Comparison of ENCODE assay signal across 13 cellular contexts in genomic region chrX:97389761-97390192, GRCh38.
A peak's percentile ranks its signal among the peaks of the same experiment; 100 is the strongest.
DNase-seq lines count a peak whose midpoint lies in the region; TF ChIP-seq lines count a peak whose summit lies in the region.
"Had no signal": no experiment of that assay in that cellular context is flagged by ENCODE, and none has a peak within 500 bp of the region (broad histone marks: within the 10 kb centered on the region; RNA-seq: fewer than 3 reads in every experiment).

No MANE protein-coding gene starts in this region.

- H3K4me3 ChIP-seq in AG04450 (ENCODE audit: low read depth, low read length) (no peak overlapping the region), HFF-Myc (replicated peaks; ENCODE audit: low read depth, low read length) (no peak overlapping the region), esophagus muscularis mucosa (no peak overlapping the region)
- H3K4me3 ChIP-seq: suprapubic skin had no signal

- no peak overlapping the region for H3K4me3 Mint-ChIP-seq in activated CD4-positive, alpha-beta memory T cell treated with anti-CD3 and anti-CD28 coated beads, Interleukin-2, amount 10 ng/mL, durations not matched to agents 7 days and 5 days
- H3K4me3 Mint-ChIP-seq: CD4-positive, alpha-beta T cell had no signal

- no peaks in the 10 kb centered on the region for H3K4me1 ChIP-seq in esophagus muscularis mucosa
- H3K4me1 ChIP-seq: suprapubic skin had no signal

- H3K9me3 ChIP-seq in AG04450 (ENCODE audit: control insufficient read depth, insufficient read depth, low read length) (no peaks in the 10 kb centered on the region), esophagus muscularis mucosa (no peaks in the 10 kb centered on the region)
- H3K9me3 ChIP-seq: suprapubic skin had no signal

- peaks cover 4% of the 10 kb centered on the region for H3K36me3 Mint-ChIP-seq in activated CD4-positive, alpha-beta memory T cell treated with anti-CD3 and anti-CD28 coated beads, Interleukin-2, amount 10 ng/mL, durations not matched to agents 7 days and 5 days (ENCODE audit: low read depth)

- 81% methylated on average over 3 of the region's 3 CpGs for whole genome bisulfite sequencing in esophagus muscularis mucosa

- TF ChIP-seq POLR2A in esophagus muscularis mucosa (IDR thresholded peaks at IDR 0.05; ENCODE audit: low read depth) = no peak

- no peak for TF ChIP-seq EP300 in esophagus muscularis mucosa (IDR thresholded peaks at IDR 0.05)

- intact Hi-C loops in esophagus muscularis mucosa (cut with DNase I) = no loop called here

- TF ChIP-seq CTCF in AG04450 (IDR thresholded peaks at IDR 0.05; ENCODE audit: low read depth, low read length) (no peak), HFF-Myc (IDR thresholded peaks at IDR 0.05; ENCODE audit: low read depth, low read length, missing control alignments) (no peak), esophagus muscularis mucosa (IDR thresholded peaks at IDR 0.05) (no peak)

- CTCF ChIA-PET in AG04450 (lab: Charles Lee) = interaction anchor here (0.6 to 0.8 kb wide), 3 partner anchors 13 to 376 kb away, joined by 3 to 4 read pairs (median 3); no protein-coding TSS in a partner anchor
- CTCF ChIA-PET in activated CD4-positive, alpha-beta memory T cell treated with anti-CD3 and anti-CD28 coated beads, Interleukin-2, amount 10 ng/mL, durations not matched to agents 7 days and 5 days (lab: Charles Lee) = interaction anchor here (0.6 to 0.7 kb wide), 3 partner anchors 206 to 409 kb away, joined by 3 to 4 read pairs (median 3); no protein-coding TSS in a partner anchor

- DNase-seq in AG04450 (ENCODE audit: low read depth, low spot score) = peak; percentile 59
- DNase-seq in HFF-Myc (ENCODE audit: extremely low read depth, low read depth) = peak; percentile 19
- no peak for DNase-seq in activated CD4-positive, alpha-beta memory T cell treated with anti-CD3 and anti-CD28 coated beads, Interleukin-2, amount 10 ng/mL, durations not matched to agents 7 days and 5 days
- DNase-seq in glomerular endothelial cell (ENCODE audit: extremely low read depth, low read depth, low spot score) = peak; percentile 16
- DNase-seq in esophagus muscularis mucosa (ENCODE audit: extremely low spot score) = no peak
- DNase-seq in NCI-H146 treated with DMSO at 0.1 percent for 48 hours (lab: John Stamatoyannopoulos, UW; ENCODE audit: unreplicated experiment) = no peak
- DNase-seq in epidermal melanocyte (ENCODE audit: insufficient read length, low spot score) = no peak
- DNase-seq in nucleus accumbens (lab: John Stamatoyannopoulos, UW) = no peak
- DNase-seq: activated CD4-positive, alpha-beta T cell treated with anti-CD3 and anti-CD28 coated beads, Interleukin-2, amount 50 U/mL, for 1 hour; CD4-positive, alpha-beta T cell; NCI-H1105; RPMI8226 had no signal

- H3K27me3 ChIP-seq in AG04450 (ENCODE audit: control insufficient read depth, insufficient read depth, low read length) (no peaks in the 10 kb centered on the region), esophagus muscularis mucosa (no peaks in the 10 kb centered on the region)
- H3K27me3 ChIP-seq: suprapubic skin had no signal

- POLR2A ChIA-PET in AG04450 (lab: Yijun Ruan, JAX) = no interaction called here
- POLR2A ChIA-PET in activated CD4-positive, alpha-beta memory T cell treated with anti-CD3 and anti-CD28 coated beads, Interleukin-2, amount 10 ng/mL, durations not matched to agents 7 days and 5 days (lab: Charles Lee) = no interaction called here

- H3K4me1 Mint-ChIP-seq in activated CD4-positive, alpha-beta memory T cell treated with anti-CD3 and anti-CD28 coated beads, Interleukin-2, amount 10 ng/mL, durations not matched to agents 7 days and 5 days = peaks cover 6% of the 10 kb centered on the region

- no peaks in the 10 kb centered on the region for H3K27me3 Mint-ChIP-seq in activated CD4-positive, alpha-beta memory T cell treated with anti-CD3 and anti-CD28 coated beads, Interleukin-2, amount 10 ng/mL, durations not matched to agents 7 days and 5 days
- H3K27me3 Mint-ChIP-seq: CD4-positive, alpha-beta T cell had no signal

- H3K36me3 ChIP-seq in esophagus muscularis mucosa = peaks cover 0 to 4% (median 0%) of the 10 kb centered on the region in 4 donors
- H3K36me3 ChIP-seq: suprapubic skin had no signal

- H3K27ac ChIP-seq in AG04450 (ENCODE audit: low read depth, low read length) = peak overlapping the region; percentile 86
- no peak overlapping the region for H3K27ac ChIP-seq in esophagus muscularis mucosa (replicated peaks in 1 of 4)
- H3K27ac ChIP-seq: suprapubic skin had no signal

- H3K9me3 Mint-ChIP-seq in activated CD4-positive, alpha-beta memory T cell treated with anti-CD3 and anti-CD28 coated beads, Interleukin-2, amount 10 ng/mL, durations not matched to agents 7 days and 5 days = no peaks in the 10 kb centered on the region
- H3K9me3 Mint-ChIP-seq: CD4-positive, alpha-beta T cell had no signal

- H3K27ac Mint-ChIP-seq in activated CD4-positive, alpha-beta memory T cell treated with anti-CD3 and anti-CD28 coated beads, Interleukin-2, amount 10 ng/mL, durations not matched to agents 7 days and 5 days = peak overlapping the region; percentile 5
- H3K27ac Mint-ChIP-seq: CD4-positive, alpha-beta T cell had no signal

Comparison
In these comparisons a context has a peak if more than half of its experiments do, and no peak if none do; other contexts are left out.
1. DNase-seq: peak in AG04450 (single experiment), HFF-Myc (single experiment) and glomerular endothelial cell (single experiment); none in activated CD4-positive, alpha-beta memory T cell treated with anti-CD3 and anti-CD28 coated beads, Interleukin-2, amount 10 ng/mL, durations not matched to agents 7 days and 5 days (single experiment), esophagus muscularis mucosa (single experiment), NCI-H146 treated with DMSO at 0.1 percent for 48 hours (single experiment), epidermal melanocyte (single experiment) and nucleus accumbens (0 of 56).